19 cellular contexts compared by ENCODE assay signal in genomic region chr3:32117324-32117723, GRCh38. TPM values are rescaled to one million over a fixed set of nuclear protein-coding genes. Genes with fewer than 3 reads are reported as not detected.
DNase-seq lines count a peak whose midpoint lies in the region; ATAC-seq, FAIRE-seq and TF ChIP-seq lines count a peak whose summit lies in the region.
"Had no signal": no experiment of that assay in that cellular context is flagged by ENCODE, and none has a peak within 500 bp of the region (broad histone marks: within the 10 kb centered on the region; RNA-seq: fewer than 3 reads in every experiment).

No MANE protein-coding gene starts in this region.

- no peak for DNase-seq in IMR-90
- DNase-seq in NCI-H146 treated with DMSO at 0.1 percent for 48 hours (lab: John Stamatoyannopoulos, UW; ENCODE audit: unreplicated experiment): peak; percentile 26
- peak; percentile 27 for DNase-seq in astrocyte (ENCODE audit: low read depth)
- no peak for DNase-seq in left lung
- no peak for DNase-seq in activated T-cell treated with anti-CD3 and anti-CD28 coated beads for 4 hours
- no peak for DNase-seq in SIG-M5 treated with dmso at 0.1 percent for 504 hours (lab: John Stamatoyannopoulos, UW; ENCODE audit: unreplicated experiment)
- no peak for DNase-seq in activated CD4-positive, alpha-beta T cell treated with anti-CD3 and anti-CD28 coated beads, Interleukin-2, amount 50 U/mL, for 48 hours
- DNase-seq: BE2C; CD8-positive, alpha-beta memory T cell; DMS 273 treated with DMSO at 0.1 percent for 48 hours; EL; NCI-H1092 treated with DMSO at 0.1 percent for 48 hours; NCI-H187; NCI-H345; NCI-H526 treated with DMSO at 0.1 percent for 48 hours; Peyer's patch; SHP77 treated with DMSO at 0.1 percent for 48 hours had no signal

- H3K27me3 ChIP-seq in IMR-90 (ENCODE audit: control insufficient read depth, insufficient read depth, low read length): no peaks in the 10 kb centered on the region
- no peaks in the 10 kb centered on the region for H3K27me3 ChIP-seq in astrocyte (ENCODE audit: insufficient read depth, low read length)
- no peaks in the 10 kb centered on the region for H3K27me3 ChIP-seq in left lung
- H3K27me3 ChIP-seq: BE2C, Peyer's patch had no signal

- H3K79me1 ChIP-seq in IMR-90 (ENCODE audit: low read depth in 1 of 2, low read length in 2 of 2): no peaks in the 10 kb centered on the region

- no peak overlapping the region for H3K56ac ChIP-seq in IMR-90 (ENCODE audit: extremely low read depth, insufficient read depth, low read length)

- no peaks in the 10 kb centered on the region for H3K9me3 ChIP-seq in IMR-90 (ENCODE audit: control insufficient read depth, insufficient read depth, low read length)
- H3K9me3 ChIP-seq in astrocyte (ENCODE audit: insufficient read depth, low read depth, low read length): no peaks in the 10 kb centered on the region
- peaks cover 0 to 6% of the 10 kb centered on the region in 2 donors for H3K9me3 ChIP-seq in left lung
- H3K9me3 ChIP-seq: BE2C, Peyer's patch had no signal

- no peak overlapping the region for H3K4ac ChIP-seq in IMR-90 (ENCODE audit: low read depth, low read length)

- TF ChIP-seq POLR2A in IMR-90 (IDR thresholded peaks at IDR 0.05; ENCODE audit: low read depth, low read length): no peak

- no peak overlapping the region for H2BK20ac ChIP-seq in IMR-90 (ENCODE audit: low read depth, low read length)

- no peaks in the 10 kb centered on the region for H3K9me1 ChIP-seq in IMR-90 (ENCODE audit: insufficient read depth, low read length)

- H3K4me1 ChIP-seq in IMR-90 (ENCODE audit: control insufficient read depth, insufficient read depth, low read length) (no peaks in the 10 kb centered on the region), astrocyte (ENCODE audit: insufficient read depth, low read length) (no peaks in the 10 kb centered on the region), left lung (peaks cover 0 to 12% of the 10 kb centered on the region in 2 donors)
- H3K4me1 ChIP-seq: BE2C had no signal

- no peak overlapping the region for H2BK5ac ChIP-seq in IMR-90 (ENCODE audit: low read depth, low read length, poor library complexity, severe bottlenecking)

- TF ChIP-seq RAD21 in IMR-90 (IDR thresholded peaks at IDR 0.05; ENCODE audit: low read length): no peak

- H4K20me1 ChIP-seq in IMR-90 (ENCODE audit: insufficient read depth, low read length) (no peaks in the 10 kb centered on the region), astrocyte (ENCODE audit: insufficient read depth, low read length) (no peaks in the 10 kb centered on the region)

- H3K18ac ChIP-seq in IMR-90 (ENCODE audit: low read depth, low read length): no peak overlapping the region

- POLR2A ChIA-PET in IMR-90 (lab: Charles Lee; ENCODE audit: unreplicated experiment): no interaction called here

- dilution Hi-C loops in IMR-90 (cut with HindIII; ENCODE audit: low sequenced_read_pairs, unreplicated experiment): no loop called here

- H2AK9ac ChIP-seq in IMR-90 (replicated peaks; ENCODE audit: low read depth, low read length, poor library complexity): no peak overlapping the region

- H2BK15ac ChIP-seq in IMR-90 (ENCODE audit: low read depth, low read length): no peak overlapping the region

- H3K9ac ChIP-seq in IMR-90 (ENCODE audit: low read depth, low read length) (no peak overlapping the region), astrocyte (ENCODE audit: low read length) (no peak overlapping the region)
- H3K9ac ChIP-seq: KMS-11 had no signal

- intact Hi-C loops in IMR-90 (cut with micrococcal nuclease) (no loop called here), left lung (cut with DNase I) (no loop called here)

- FAIRE-seq in astrocyte (lab: Jason Lieb, UNC): no peak
- FAIRE-seq: H54 had no signal

- H3K4me3 ChIP-seq in IMR-90 (ENCODE audit: insufficient read depth, low read depth, low read length) (no peak overlapping the region), astrocyte (ENCODE audit: insufficient read depth, low read depth, low read length) (no peak overlapping the region), left lung (no peak overlapping the region)
- H3K4me3 ChIP-seq: Peyer's patch had no signal

- H3K9me3 Mint-ChIP-seq in astrocyte (ENCODE audit: unreplicated experiment): peaks cover 4% of the 10 kb centered on the region

- CTCF ChIA-PET in IMR-90 (lab: Yijun Ruan, JAX): interaction anchor here (0.6 kb wide), 1 partner anchor 143 kb away, joined by 3 read pairs; no protein-coding TSS in a partner anchor

- H3K4me3 Mint-ChIP-seq in astrocyte (ENCODE audit: unreplicated experiment): no peak overlapping the region
- H3K4me3 Mint-ChIP-seq: CD8-positive, alpha-beta memory T cell had no signal

- H4K8ac ChIP-seq in IMR-90 (ENCODE audit: low read depth in 2 of 2, low read length in 2 of 2): no peak overlapping the region

- no TSS peak for BruUV-seq in IMR-90 (replicated peaks; lab: Mats Ljungman, UMichigan)

- no peak overlapping the region for H2BK120ac ChIP-seq in IMR-90 (ENCODE audit: low read depth, low read length)

- H3K27ac ChIP-seq in IMR-90 (ENCODE audit: insufficient read depth, low read length) (no peak overlapping the region), astrocyte (ENCODE audit: low read depth, low read length) (no peak overlapping the region), left lung (no peak overlapping the region)
- H3K27ac ChIP-seq: KMS-11, Peyer's patch had no signal

- H4K91ac ChIP-seq in IMR-90 (ENCODE audit: insufficient read depth, low read depth, low read length): no peak overlapping the region

- H2AFZ ChIP-seq in IMR-90 (replicated peaks; ENCODE audit: low read length, poor library complexity) (no peak overlapping the region), astrocyte (ENCODE audit: low read depth, low read length) (no peak overlapping the region)

- H3K23ac ChIP-seq in IMR-90 (ENCODE audit: low read depth, low read length): no peak overlapping the region

- ATAC-seq in IMR-90 (ENCODE audit: low read depth) (peak; percentile 27; the same call in 1 of the 2 replicates), left lung (peak; percentile 80)

- TF ChIP-seq CTCF in IMR-90 (conservative IDR thresholded peaks at IDR 0.05; ENCODE audit: low read depth, low read length): no peak
- no peak for TF ChIP-seq CTCF in astrocyte (IDR thresholded peaks at IDR 0.05; ENCODE audit: insufficient read depth, low read depth, low read length)
- no peak for TF ChIP-seq CTCF in left lung (IDR thresholded peaks at IDR 0.05)

- H3K14ac ChIP-seq in IMR-90 (replicated peaks; ENCODE audit: low read depth, low read length): no peak overlapping the region

- H3K27me3 Mint-ChIP-seq in astrocyte (ENCODE audit: low read depth, unreplicated experiment): no peaks in the 10 kb centered on the region
- H3K27me3 Mint-ChIP-seq: CD8-positive, alpha-beta memory T cell had no signal

- no peaks in the 10 kb centered on the region for H3K79me2 ChIP-seq in astrocyte (ENCODE audit: insufficient read depth, low read length)

- H3K36me3 Mint-ChIP-seq in astrocyte (ENCODE audit: low read depth, unreplicated experiment): peaks cover 4% of the 10 kb centered on the region

- no peak overlapping the region for H3K27ac Mint-ChIP-seq in astrocyte (ENCODE audit: unreplicated experiment)

- no peak overlapping the region for H2AK5ac ChIP-seq in IMR-90 (ENCODE audit: low read depth, low read length)

- H3K4me2 ChIP-seq in IMR-90 (ENCODE audit: low read depth, low read length) (no peak overlapping the region), astrocyte (ENCODE audit: low read length) (no peak overlapping the region)
- H3K4me2 ChIP-seq: KMS-11 had no signal

- H3K4me1 Mint-ChIP-seq in astrocyte (ENCODE audit: low read depth, unreplicated experiment): peaks cover 11% of the 10 kb centered on the region

- no peaks in the 10 kb centered on the region for H3K36me3 ChIP-seq in IMR-90 (ENCODE audit: control insufficient read depth, insufficient read depth, low read length)
- no peaks in the 10 kb centered on the region for H3K36me3 ChIP-seq in astrocyte (ENCODE audit: insufficient read depth, low read length)
- H3K36me3 ChIP-seq in left lung: no peaks in the 10 kb centered on the region
- H3K36me3 ChIP-seq: BE2C, Peyer's patch had no signal

- no CpG with 5 or more reads among the region's 1 CpG for WGBS in IMR-90 (ENCODE audit: extremely low coverage in 2 of 2, insufficient read length in 1 of 2), 2 experiments

- no peak overlapping the region for H4K5ac ChIP-seq in IMR-90 (ENCODE audit: low read depth, low read length)

- in situ Hi-C loops in IMR-90 (cut with MboI; ENCODE audit: low sequenced_read_pairs): no loop called here

TF ChIP-seq in IMR-90, 13 proteins besides CTCF, POLR2A, EP300 and RAD21 (continues in another document):
- TF ChIP-seq ELK1 (IDR thresholded peaks at IDR 0.05; ENCODE audit: borderline replicate concordance, low read depth, low read length) (no peak), BHLHE40 (IDR thresholded peaks at IDR 0.05; ENCODE audit: low read depth, low read length) (no peak), RCOR1 (IDR thresholded peaks at IDR 0.05; ENCODE audit: insufficient replicate concordance, low read length) (no peak), MXI1 (IDR thresholded peaks at IDR 0.05; ENCODE audit: borderline replicate concordance, low read depth, low read length) (no peak), CEBPB (IDR thresholded peaks at IDR 0.05; ENCODE audit: low read depth, low read length) (no peak), SMC3 (IDR thresholded peaks at IDR 0.05; ENCODE audit: low read depth, low read length) (no peak), MAZ (IDR thresholded peaks at IDR 0.05; ENCODE audit: borderline replicate concordance, low read depth, low read length) (no peak), RFX5 (IDR thresholded peaks at IDR 0.05; ENCODE audit: low read depth, low read length) (no peak), CHD1 (IDR thresholded peaks at IDR 0.05; ENCODE audit: low read depth, low read length) (no peak), MAFK (IDR thresholded peaks at IDR 0.05; ENCODE audit: low read depth, low read length) (no peak)

RNA-seq across cellular contexts. Expression of gene GPD1L, which starts 10.9 kb away (rescaled TPM):
- 7.9 and 9.4 TPM in 2 replicates for total RNA-seq in IMR-90 (2012; rRNA removed)
- 3.1 and 3.9 TPM in 2 replicates for polyA plus RNA-seq in IMR-90 (2012; rRNA removed)
- 1.5 and 2.0 TPM in 2 replicates for polyA plus RNA-seq in IMR-90 (2012; cell fraction: cytosol; rRNA removed)
- 1.7 and 2.4 TPM in 2 replicates for polyA plus RNA-seq in IMR-90 (2012; cell fraction: nucleus; rRNA removed; ENCODE audit: low replicate concordance)
- total RNA-seq in astrocyte: 11.0 and 11.2 TPM in 2 replicates
- 10 to 100 TPM; 43.6 to 62.4 TPM for total RNA-seq in left lung

Comparison
In these comparisons a context has a peak if more than half of its experiments do, and no peak if none do; other contexts are left out.
1. DNase-seq: peak in NCI-H146 treated with DMSO at 0.1 percent for 48 hours (single experiment) and astrocyte (single experiment); none in IMR-90 (single experiment), left lung (0 of 2), activated T-cell treated with anti-CD3 and anti-CD28 coated beads for 4 hours (single experiment), SIG-M5 treated with dmso at 0.1 percent for 504 hours (single experiment) and activated CD4-positive, alpha-beta T cell treated with anti-CD3 and anti-CD28 coated beads, Interleukin-2, amount 50 U/mL, for 48 hours (0 of 2).